In the genomic region with DNA sequence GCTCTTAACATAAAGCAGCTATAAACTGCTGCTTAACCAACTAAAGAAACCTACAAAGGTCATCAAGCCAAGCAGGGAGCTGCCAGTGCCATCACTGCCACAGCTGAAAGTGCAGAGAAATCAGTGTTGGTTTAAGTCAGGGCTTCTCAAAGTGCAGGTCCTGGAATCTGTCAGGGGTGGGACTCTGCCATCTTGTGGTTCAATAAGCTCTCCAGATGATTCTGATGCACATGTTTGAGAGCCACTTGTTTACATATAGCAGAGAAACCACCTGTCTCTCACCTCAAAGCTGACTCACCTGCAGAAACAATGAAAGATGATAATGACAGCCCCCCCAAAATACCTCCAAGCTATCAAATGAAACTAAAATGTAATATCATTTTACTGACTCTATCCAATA, we compare ENCODE assay signal across 11 cellular contexts. TPM values are rescaled to one million over a fixed set of nuclear protein-coding genes. Genes with fewer than 3 reads are reported as not detected.
DNase-seq lines count a peak whose midpoint lies in the region; ATAC-seq and TF ChIP-seq lines count a peak whose summit lies in the region.
"Had no signal": no experiment of that assay in that cellular context is flagged by ENCODE, and none has a peak within 500 bp of the region (broad histone marks: within the 10 kb centered on the region; RNA-seq: fewer than 3 reads in every experiment).

No MANE protein-coding gene starts in this region.

- H3K4me2 ChIP-seq in PC-3 (ENCODE audit: low read length), result peak overlapping the region; percentile 17

- CTCF ChIA-PET in PC-3 (lab: Charles Lee), result interaction anchor here (0.5 to 1.8 kb wide), 6 partner anchors 12 to 562 kb away, joined by 3 to 6 read pairs (median 4); partner anchors contain the start of gene SH3GLB1

- no peaks in the 10 kb centered on the region for H4K20me1 ChIP-seq in PC-3 (ENCODE audit: low read length)

- H3K9me2 ChIP-seq in PC-3 (replicated peaks; ENCODE audit: low read length), result no peaks in the 10 kb centered on the region

- TF ChIP-seq CTCF in HFFc6 (IDR thresholded peaks at IDR 0.05) (peak; percentile 44; the same call in 1 of the 2 replicates), PC-3 (conservative IDR thresholded peaks at IDR 0.05; ENCODE audit: low read depth, low read length) (peak; percentile 50), coronary artery (IDR thresholded peaks at IDR 0.05) (no peak)

- no TSS peak for BruUV-seq in PC-3 (replicated peaks; lab: Mats Ljungman, UMichigan)

- H3K79me2 ChIP-seq in PC-3 (ENCODE audit: low read length), result no peaks in the 10 kb centered on the region
- H3K79me2 ChIP-seq: parathyroid adenoma had no signal

- H3K36me3 ChIP-seq in PC-3 (ENCODE audit: low read depth, low read length), result no peaks in the 10 kb centered on the region
- H3K36me3 ChIP-seq: heart left ventricle, stomach had no signal

- no peaks in the 10 kb centered on the region for H3F3A ChIP-seq in PC-3 (ENCODE audit: low read length, unreplicated experiment)

- H3K27me3 ChIP-seq in PC-3 (ENCODE audit: low read length), result no peaks in the 10 kb centered on the region
- H3K27me3 ChIP-seq: heart left ventricle, stomach had no signal

- DNase-seq in DMS79 treated with DMSO at 0.1 percent for 48 hours (lab: John Stamatoyannopoulos, UW), result peak; percentile 24
- DNase-seq in DMS79 (lab: John Stamatoyannopoulos, UW), result no peak
- DNase-seq in HFFc6, result no peak
- DNase-seq in PC-3, result peak; percentile 61
- peak; percentile 13 for DNase-seq in glomerular visceral epithelial cell (ENCODE audit: extremely low spot score)
- no peak for DNase-seq in substantia nigra (lab: John Stamatoyannopoulos, UW)
- no peak for DNase-seq in coronary artery (ENCODE audit: low spot score)
- DNase-seq: heart left ventricle, stomach had no signal

- H3K36me3 Mint-ChIP-seq in HFFc6 (ENCODE audit: low read depth), result no peaks in the 10 kb centered on the region

- H3K4me3 Mint-ChIP-seq in HFFc6, result no peak overlapping the region

- POLR2A ChIA-PET in PC-3 (lab: Charles Lee; ENCODE audit: unreplicated experiment), result no interaction called here

- peaks cover 12% of the 10 kb centered on the region; the same call in 1 of the 2 replicates for H3K27me3 Mint-ChIP-seq in HFFc6 (ENCODE audit: insufficient read depth)

- H3K4me1 ChIP-seq in PC-3 (ENCODE audit: insufficient read depth, low read length), result peaks cover 19% of the 10 kb centered on the region
- H3K4me1 ChIP-seq: parathyroid adenoma had no signal

- H3K4me3 ChIP-seq in PC-3 (ENCODE audit: low read length) (no peak overlapping the region), coronary artery (no peak overlapping the region)
- H3K4me3 ChIP-seq: heart left ventricle, stomach had no signal

- peaks cover 21% of the 10 kb centered on the region for H3K4me1 Mint-ChIP-seq in HFFc6 (ENCODE audit: low read depth)

- H3K9ac ChIP-seq in PC-3 (ENCODE audit: low read length), result no peak overlapping the region
- H3K9ac ChIP-seq: parathyroid adenoma had no signal

- no peak overlapping the region for H3K27ac Mint-ChIP-seq in HFFc6

- intact Hi-C loops in PC-3 (cut with micrococcal nuclease), result no loop called here

- H3K27ac ChIP-seq in PC-3 (ENCODE audit: low read length) (no peak overlapping the region), substantia nigra (ENCODE audit: low read depth, low read length, poor library complexity, severe bottlenecking) (no peak overlapping the region), coronary artery (no peak overlapping the region)
- H3K27ac ChIP-seq: heart left ventricle, parathyroid adenoma, stomach had no signal

- no peaks in the 10 kb centered on the region for H3K9me3 Mint-ChIP-seq in HFFc6

- peak; percentile 68 for ATAC-seq in PC-3
- ATAC-seq in GM21737 (IDR thresholded peaks at IDR 0.05; ENCODE audit: unreplicated experiment), result no peak
- ATAC-seq: heart left ventricle had no signal

- H2AFZ ChIP-seq in PC-3 (ENCODE audit: low read length), result no peak overlapping the region
- H2AFZ ChIP-seq: parathyroid adenoma had no signal

- no peaks in the 10 kb centered on the region for H3K9me3 ChIP-seq in PC-3 (ENCODE audit: low read length)
- H3K9me3 ChIP-seq: heart left ventricle, stomach had no signal

RNA-seq across cellular contexts. Expression of gene SH3GLB1, which starts 49.3 kb away (rescaled TPM):
- total RNA-seq in HFFc6 (2021; fragmentation: NEBNext Ultra II Directional; extraction: Animal tissue kit (Norgen Biotek cat#: 25700)), result 100 to 1,000 TPM in 3 of 6 experiments, 10 to 100 TPM in 3; 91.0 to 102 (median 100) TPM
- total RNA-seq in PC-3 (2014; rRNA removed), result 23.3 and 25.0 TPM in 2 replicates

Comparison
In these comparisons a context has a peak if more than half of its experiments do, and no peak if none do; other contexts are left out.
1. DNase-seq: peak in DMS79 treated with DMSO at 0.1 percent for 48 hours (single experiment), PC-3 (single experiment) and glomerular visceral epithelial cell (single experiment); none in DMS79 (single experiment), HFFc6 (single experiment), substantia nigra (0 of 49) and coronary artery (single experiment).